ENCODE assay signal across 13 cellular contexts in the genomic region with DNA sequence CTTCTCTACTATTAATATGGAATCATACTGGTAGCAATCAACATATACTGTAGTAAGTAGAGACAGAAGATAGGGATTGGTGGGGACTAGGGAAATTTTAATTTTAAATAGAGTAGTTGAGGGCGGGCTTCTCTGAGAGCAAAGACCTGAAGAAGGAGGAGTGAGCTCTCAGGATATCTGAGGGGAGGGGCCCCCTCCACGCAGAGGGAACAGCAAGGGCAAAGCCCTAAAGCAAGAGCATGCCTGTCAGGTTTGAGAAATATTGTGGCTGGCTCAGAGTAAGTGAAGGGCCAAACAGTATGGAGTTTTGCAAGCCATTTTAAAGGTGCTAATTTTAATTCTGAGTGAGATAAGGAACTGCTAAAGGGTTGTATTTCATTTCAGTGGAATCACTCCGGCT.
DNase-seq lines count a peak whose midpoint lies in the region; ATAC-seq, FAIRE-seq and TF ChIP-seq lines count a peak whose summit lies in the region.
"Had no signal": no experiment of that assay in that cellular context is flagged by ENCODE, and none has a peak within 500 bp of the region (broad histone marks: within the 10 kb centered on the region; RNA-seq: fewer than 3 reads in every experiment).

No MANE protein-coding gene starts in this region.

- no peaks in the 10 kb centered on the region for H3K27me3 Mint-ChIP-seq in activated naive CD4-positive, alpha-beta T cell treated with anti-CD3 and anti-CD28 coated beads for 36 hours (ENCODE audit: low read depth)
- H3K27me3 Mint-ChIP-seq in GM23338 (ENCODE audit: insufficient read depth, low read depth, poor library complexity) (peaks cover 4% of the 10 kb centered on the region), astrocyte (ENCODE audit: low read depth, unreplicated experiment) (no peaks in the 10 kb centered on the region), natural killer cell (ENCODE audit: low read depth in 2 of 2) (no peaks in the 10 kb centered on the region), osteocyte (ENCODE audit: unreplicated experiment) (no peaks in the 10 kb centered on the region), endothelial cell (ENCODE audit: unreplicated experiment) (no peaks in the 10 kb centered on the region)
- H3K27me3 Mint-ChIP-seq: activated naive CD8-positive, alpha-beta T cell treated with anti-CD3 and anti-CD28 coated beads, Interleukin-2, amount 50 U/mL, for 24 hours had no signal

- H3K4me3 Mint-ChIP-seq in activated naive CD4-positive, alpha-beta T cell treated with anti-CD3 and anti-CD28 coated beads for 36 hours = no peak overlapping the region
- H3K4me3 Mint-ChIP-seq in GM23338 (no peak overlapping the region), astrocyte (ENCODE audit: unreplicated experiment) (no peak overlapping the region), natural killer cell (no peak overlapping the region), osteocyte (ENCODE audit: unreplicated experiment) (no peak overlapping the region), endothelial cell (ENCODE audit: unreplicated experiment) (no peak overlapping the region)
- H3K4me3 Mint-ChIP-seq: activated naive CD8-positive, alpha-beta T cell treated with anti-CD3 and anti-CD28 coated beads, Interleukin-2, amount 50 U/mL, for 24 hours had no signal

- no peak for FAIRE-seq in astrocyte (lab: Jason Lieb, UNC)

- no peak for TF ChIP-seq CTCF in GM23338 (conservative IDR thresholded peaks at IDR 0.05; ENCODE audit: low read depth in 2 of 2)
- TF ChIP-seq CTCF in astrocyte (IDR thresholded peaks at IDR 0.05; ENCODE audit: insufficient read depth, low read depth, low read length) = no peak
- no peak for TF ChIP-seq CTCF in natural killer cell (IDR thresholded peaks at IDR 0.05)
- TF ChIP-seq CTCF in osteocyte (IDR thresholded peaks at IDR 0.05) = no peak
- TF ChIP-seq CTCF in endothelial cell (IDR thresholded peaks at IDR 0.05; ENCODE audit: unreplicated experiment) = no peak

- H3K36me3 Mint-ChIP-seq in activated naive CD4-positive, alpha-beta T cell treated with anti-CD3 and anti-CD28 coated beads for 36 hours (ENCODE audit: low read depth) = peaks cover 5% of the 10 kb centered on the region
- H3K36me3 Mint-ChIP-seq in GM23338 (ENCODE audit: low read depth) = peaks cover 6% of the 10 kb centered on the region
- peaks cover 6% of the 10 kb centered on the region for H3K36me3 Mint-ChIP-seq in astrocyte (ENCODE audit: low read depth, unreplicated experiment)
- H3K36me3 Mint-ChIP-seq in natural killer cell = peaks cover under 1% of the 10 kb centered on the region
- peaks cover 5% of the 10 kb centered on the region for H3K36me3 Mint-ChIP-seq in osteocyte (ENCODE audit: unreplicated experiment)
- H3K36me3 Mint-ChIP-seq in endothelial cell (ENCODE audit: low read depth, unreplicated experiment) = peaks cover 2% of the 10 kb centered on the region

- no peak overlapping the region for H3K27ac ChIP-seq in GM23338 (ENCODE audit: low read depth)
- H3K27ac ChIP-seq in astrocyte (ENCODE audit: low read depth, low read length) = no peak overlapping the region
- H3K27ac ChIP-seq: breast epithelium, right lobe of liver had no signal

- H3K27ac Mint-ChIP-seq in activated naive CD4-positive, alpha-beta T cell treated with anti-CD3 and anti-CD28 coated beads for 36 hours = peak overlapping the region; percentile 33
- H3K27ac Mint-ChIP-seq in GM23338 (no peak overlapping the region), astrocyte (ENCODE audit: unreplicated experiment) (peak overlapping the region; percentile 29), natural killer cell (peak overlapping the region; percentile 6 to 68), osteocyte (ENCODE audit: unreplicated experiment) (no peak overlapping the region), endothelial cell (ENCODE audit: unreplicated experiment) (no peak overlapping the region)
- H3K27ac Mint-ChIP-seq: activated naive CD8-positive, alpha-beta T cell treated with anti-CD3 and anti-CD28 coated beads, Interleukin-2, amount 50 U/mL, for 24 hours had no signal

- intact Hi-C loops in activated naive CD4-positive, alpha-beta T cell treated with anti-CD3 and anti-CD28 coated beads for 36 hours (cut with micrococcal nuclease) = loop anchor here (5.0 to 10.0 kb wide), 3 partner anchors 41 to 349 kb away; no protein-coding TSS in a partner anchor
- intact Hi-C loops in natural killer cell (cut with micrococcal nuclease) = loop anchor here (5.0 kb wide), 2 partner anchors 84 to 1154 kb away; no protein-coding TSS in a partner anchor

- H3K9me3 Mint-ChIP-seq in activated naive CD4-positive, alpha-beta T cell treated with anti-CD3 and anti-CD28 coated beads for 36 hours = no peaks in the 10 kb centered on the region
- H3K9me3 Mint-ChIP-seq in GM23338 = no peaks in the 10 kb centered on the region
- H3K9me3 Mint-ChIP-seq in astrocyte (ENCODE audit: unreplicated experiment) = no peaks in the 10 kb centered on the region
- H3K9me3 Mint-ChIP-seq in natural killer cell = no peaks in the 10 kb centered on the region
- H3K9me3 Mint-ChIP-seq in osteocyte (ENCODE audit: unreplicated experiment) = no peaks in the 10 kb centered on the region
- H3K9me3 Mint-ChIP-seq in endothelial cell (ENCODE audit: unreplicated experiment) = no peaks in the 10 kb centered on the region
- H3K9me3 Mint-ChIP-seq: activated naive CD8-positive, alpha-beta T cell treated with anti-CD3 and anti-CD28 coated beads, Interleukin-2, amount 50 U/mL, for 24 hours had no signal

- ATAC-seq in GM23338 = peak; percentile 75
- ATAC-seq in natural killer cell = no peak

- CTCF ChIA-PET in activated naive CD4-positive, alpha-beta T cell treated with anti-CD3 and anti-CD28 coated beads for 36 hours (lab: Charles Lee) = interaction anchor here (0.7 to 2.9 kb wide), 6 partner anchors 12 to 154 kb away, joined by 3 to 23 read pairs (median 9); a partner anchor contains a TSS

- H3K4me1 Mint-ChIP-seq in activated naive CD4-positive, alpha-beta T cell treated with anti-CD3 and anti-CD28 coated beads for 36 hours (ENCODE audit: low read depth) = peaks cover 34% of the 10 kb centered on the region
- H3K4me1 Mint-ChIP-seq in GM23338 (peaks cover 4% of the 10 kb centered on the region; the same call in 2 of the 3 replicates), astrocyte (ENCODE audit: low read depth, unreplicated experiment) (peaks cover 3% of the 10 kb centered on the region), natural killer cell (peaks cover 14 to 16% of the 10 kb centered on the region in 2 donors), osteocyte (ENCODE audit: unreplicated experiment) (peaks cover 14% of the 10 kb centered on the region), endothelial cell (ENCODE audit: unreplicated experiment) (no peaks in the 10 kb centered on the region)

- H3K4me1 ChIP-seq in GM23338 (ENCODE audit: insufficient read depth) (no peaks in the 10 kb centered on the region), astrocyte (ENCODE audit: insufficient read depth, low read length) (no peaks in the 10 kb centered on the region)
- H3K4me1 ChIP-seq: breast epithelium, right lobe of liver had no signal

- H3K9ac ChIP-seq in astrocyte (ENCODE audit: low read length) = no peak overlapping the region
- H3K9ac ChIP-seq: SK-N-SH had no signal

- H3K4me2 ChIP-seq in GM23338 = no peak overlapping the region
- H3K4me2 ChIP-seq in astrocyte (ENCODE audit: low read length) = no peak overlapping the region
- H3K4me2 ChIP-seq: SK-N-SH had no signal

- no peak overlapping the region for H3K4me3 ChIP-seq in GM23338
- H3K4me3 ChIP-seq in astrocyte (ENCODE audit: insufficient read depth, low read depth, low read length) = no peak overlapping the region
- H3K4me3 ChIP-seq: breast epithelium, MG63, right lobe of liver had no signal

- peaks cover 7% of the 10 kb centered on the region for H4K20me1 ChIP-seq in GM23338 (replicated peaks; ENCODE audit: insufficient read depth)
- H4K20me1 ChIP-seq in astrocyte (ENCODE audit: insufficient read depth, low read length) = peaks cover 37% of the 10 kb centered on the region

- H3K9me2 ChIP-seq in GM23338 (ENCODE audit: insufficient read depth) = no peaks in the 10 kb centered on the region
- H3K9me2 ChIP-seq: SK-N-SH had no signal

- no peaks in the 10 kb centered on the region for H3K27me3 ChIP-seq in GM23338 (ENCODE audit: insufficient read depth)
- H3K27me3 ChIP-seq in astrocyte (ENCODE audit: insufficient read depth, low read length) = no peaks in the 10 kb centered on the region
- H3K27me3 ChIP-seq: breast epithelium, MG63, right lobe of liver had no signal

- DNase-seq in activated naive CD4-positive, alpha-beta T cell treated with anti-CD3 and anti-CD28 coated beads for 36 hours = no peak
- DNase-seq in activated naive CD4-positive, alpha-beta T cell (lab: John Stamatoyannopoulos, UW) = no peak
- peak; percentile 17 for DNase-seq in GM23338 (ENCODE audit: low spot score)
- DNase-seq in astrocyte (ENCODE audit: low read depth) = no peak
- no peak for DNase-seq in natural killer cell
- no peak for DNase-seq in osteocyte (ENCODE audit: extremely low spot score, unreplicated experiment)
- no peak for DNase-seq in endothelial cell (ENCODE audit: low spot score)
- DNase-seq in T-helper 1 cell = no peak

- peaks cover 6% of the 10 kb centered on the region; the same call in 1 of the 2 replicates for H3K36me3 ChIP-seq in GM23338 (ENCODE audit: insufficient read depth)
- H3K36me3 ChIP-seq in astrocyte (ENCODE audit: insufficient read depth, low read length) = peaks cover 9% of the 10 kb centered on the region
- H3K36me3 ChIP-seq: breast epithelium had no signal

- H3F3A ChIP-seq in GM23338 (replicated peaks; ENCODE audit: low read depth) = no peaks in the 10 kb centered on the region

- no peaks in the 10 kb centered on the region for H3K9me3 ChIP-seq in astrocyte (ENCODE audit: insufficient read depth, low read depth, low read length)
- H3K9me3 ChIP-seq: breast epithelium, MG63, right lobe of liver, SK-N-SH had no signal

- peaks cover 4% of the 10 kb centered on the region for H3K79me2 ChIP-seq in GM23338 (replicated peaks; ENCODE audit: insufficient read depth)
- H3K79me2 ChIP-seq in astrocyte (ENCODE audit: insufficient read depth, low read length) = peaks cover 29% of the 10 kb centered on the region

- H2AFZ ChIP-seq in GM23338 (no peak overlapping the region), astrocyte (ENCODE audit: low read depth, low read length) (no peak overlapping the region)

TF ChIP-seq in GM23338, 12 proteins besides CTCF, POLR2A, EP300 and RAD21 (continues in another document):
- TF ChIP-seq EZH2 (IDR thresholded peaks at IDR 0.05; ENCODE audit: low read depth, unreplicated experiment) = no peak

Comparison
In these comparisons a context has a peak if more than half of its experiments do, and no peak if none do; other contexts are left out.
1. H3K27ac Mint-ChIP-seq: peak in activated naive CD4-positive, alpha-beta T cell treated with anti-CD3 and anti-CD28 coated beads for 36 hours (single experiment), astrocyte (single experiment) and natural killer cell (2 of 2); none in GM23338 (single experiment), osteocyte (single experiment) and endothelial cell (single experiment).